11 cellular contexts compared by ENCODE assay signal in the genomic region with DNA sequence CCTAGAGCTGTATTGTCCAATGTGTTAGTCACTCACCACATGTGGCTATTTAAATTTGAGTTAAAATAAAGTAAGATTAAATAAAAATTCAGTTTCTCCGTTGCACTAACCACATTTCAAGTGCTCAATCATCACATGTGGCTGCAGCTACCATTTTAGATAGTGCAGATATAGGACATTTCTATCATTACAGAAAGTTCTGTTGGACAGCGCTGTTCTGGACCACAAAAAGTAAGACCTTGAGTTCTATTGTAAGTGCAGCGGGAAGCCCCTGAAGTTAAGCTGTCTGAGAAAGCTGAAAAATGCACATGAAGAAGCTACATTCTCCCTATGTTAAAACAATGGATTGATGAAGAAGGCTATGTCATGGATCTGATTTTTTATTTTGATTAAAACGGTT. TPM values are rescaled to one million over a fixed set of nuclear protein-coding genes. Genes with fewer than 3 reads are reported as not detected.
DNase-seq lines count a peak whose midpoint lies in the region; ATAC-seq, FAIRE-seq and TF ChIP-seq lines count a peak whose summit lies in the region.
"Had no signal": no experiment of that assay in that cellular context is flagged by ENCODE, and none has a peak within 500 bp of the region (broad histone marks: within the 10 kb centered on the region; RNA-seq: fewer than 3 reads in every experiment).

No MANE protein-coding gene starts in this region.

- no peaks in the 10 kb centered on the region for H3K9me3 ChIP-seq in Caco-2
- peaks cover 16% of the 10 kb centered on the region; the same call in 1 of the 2 replicates for H3K9me3 ChIP-seq in OCI-LY7 (ENCODE audit: low read length)
- no peaks in the 10 kb centered on the region for H3K9me3 ChIP-seq in H1 (ENCODE audit: insufficient read depth in 2 of 2, low read depth in 1 of 2, low read length in 1 of 2)
- H3K9me3 ChIP-seq in neuronal stem cell (replicated peaks in 1 of 2; ENCODE audit: control insufficient read depth in 2 of 2, insufficient read depth in 1 of 2, low read depth in 1 of 2, low read length in 2 of 2) = no peaks in the 10 kb centered on the region

- no TSS peak for BruUV-seq in Caco-2 (replicated peaks; lab: Mats Ljungman, UMichigan)
- no TSS peak for BruUV-seq in OCI-LY7 (replicated peaks; lab: Mats Ljungman, UMichigan)

- no peak overlapping the region for H4K5ac ChIP-seq in H1 (ENCODE audit: insufficient read length, low read depth, low read length)

- peaks cover 15% of the 10 kb centered on the region for H3K36me3 Mint-ChIP-seq in Caco-2 (ENCODE audit: insufficient read depth, unreplicated experiment)

- no peaks in the 10 kb centered on the region; the same call in 1 of the 2 replicates for H3K79me1 ChIP-seq in H1 (ENCODE audit: low read depth, low read length)
- H3K79me1 ChIP-seq in neuronal stem cell (ENCODE audit: low read depth, low read length) = peaks cover 2% of the 10 kb centered on the region

- no peak for DNase-seq in Caco-2
- DNase-seq in OCI-LY7 (ENCODE audit: low spot score) = no peak
- DNase-seq in H1 (ENCODE audit: low read depth in 1 of 2, low spot score in 2 of 2) = no peak
- no peak for DNase-seq in neuronal stem cell (ENCODE audit: low spot score)
- DNase-seq in C1 segment of cervical spinal cord (lab: John Stamatoyannopoulos, UW) = no peak
- no peak for DNase-seq in NCI-H187 (lab: John Stamatoyannopoulos, UW)
- DNase-seq in NCI-H1436 (lab: John Stamatoyannopoulos, UW) = no peak
- DNase-seq: NCI-H2171 treated with DMSO at 0.1 percent for 48 hours; stimulated activated CD8-positive, alpha-beta memory T cell treated with anti-CD3 and anti-CD28 coated beads, Interleukin-4, amount 100 ng/mL, for 48 hours had no signal

- no peak overlapping the region for H3K23ac ChIP-seq in H1 (ENCODE audit: insufficient read length)
- no peak overlapping the region for H3K23ac ChIP-seq in neuronal stem cell (ENCODE audit: low read depth, low read length, poor library complexity)

- no peaks in the 10 kb centered on the region for H3K27me3 Mint-ChIP-seq in Caco-2 (ENCODE audit: insufficient read depth, unreplicated experiment)

- peak overlapping the region; percentile 53 to 100 (median 99) for H3K9ac ChIP-seq in H1 (replicated peaks in 1 of 4; ENCODE audit: extremely low read depth in 1 of 4, low read depth in 3 of 4, low read length in 3 of 4)
- no peak overlapping the region for H3K9ac ChIP-seq in neuronal stem cell (ENCODE audit: low read depth, low read length, poor library complexity)

- H3K4me3 ChIP-seq in Caco-2 (ENCODE audit: low read depth, low read length) (peak overlapping the region; percentile 73), OCI-LY7 (ENCODE audit: low read depth, low read length, poor library complexity, severe bottlenecking) (peak overlapping the region; percentile 95), H1 (ENCODE audit: extremely low read depth in 1 of 4, insufficient read depth in 2 of 4, low read depth in 3 of 4, low read length in 4 of 4) (peak overlapping the region; percentile 90 to 100 (median 98)), neuronal stem cell (ENCODE audit: low read length in 2 of 2) (peak overlapping the region in 1 of 2 donors; percentile 97)

- H3K9me3 Mint-ChIP-seq in Caco-2 (ENCODE audit: unreplicated experiment) = no peaks in the 10 kb centered on the region

- H3K9me2 ChIP-seq in OCI-LY7 (ENCODE audit: insufficient read depth, low read length) = no peaks in the 10 kb centered on the region

- peaks cover 15% of the 10 kb centered on the region for H3K4me1 Mint-ChIP-seq in Caco-2 (ENCODE audit: low read depth, unreplicated experiment)

- H2BK12ac ChIP-seq in H1 (ENCODE audit: low read depth, low read length) (no peak overlapping the region), neuronal stem cell (ENCODE audit: low read length) (no peak overlapping the region)

- peaks cover 67% of the 10 kb centered on the region for H3K79me2 ChIP-seq in OCI-LY7 (ENCODE audit: insufficient read depth, low read depth, low read length)
- H3K79me2 ChIP-seq in H1 (ENCODE audit: control insufficient read depth in 1 of 2, insufficient read depth in 2 of 2, low read length in 2 of 2) = peaks cover 36 to 81% of the 10 kb centered on the region in 2 experiments

- H3K14ac ChIP-seq in H1 (ENCODE audit: insufficient read length) (no peak overlapping the region), neuronal stem cell (ENCODE audit: low read length) (no peak overlapping the region)

- no peak overlapping the region for H3K18ac ChIP-seq in H1 (ENCODE audit: extremely low read depth, low read length)
- no peak overlapping the region for H3K18ac ChIP-seq in neuronal stem cell (ENCODE audit: low read length)

- no peak for TF ChIP-seq POLR2A in H1 (IDR thresholded peaks at IDR 0.05; ENCODE audit: control extremely low read depth in 1 of 2, low read depth in 2 of 2, low read length in 2 of 2)

- TF ChIP-seq CTCF in Caco-2 (IDR thresholded peaks at IDR 0.05; ENCODE audit: insufficient read depth in 1 of 2, low read depth in 1 of 2, low read length in 1 of 2, severe bottlenecking in 1 of 2, unreplicated experiment in 1 of 2) (no peak), OCI-LY7 (conservative IDR thresholded peaks at IDR 0.05; ENCODE audit: low read length) (no peak), H1 (IDR thresholded peaks at IDR 0.05; ENCODE audit: control extremely low read depth in 1 of 3, insufficient read depth in 1 of 3, low read depth in 1 of 3, low read length in 3 of 3) (no peak)

- TF ChIP-seq RAD21 in H1 (IDR thresholded peaks at IDR 0.05 in 1 of 2, conservative IDR thresholded peaks at IDR 0.05 in 1 of 2; ENCODE audit: low read depth in 2 of 2, low read length in 2 of 2) = no peak

- no peak overlapping the region for H3K56ac ChIP-seq in H1 (replicated peaks; ENCODE audit: insufficient read length, low read depth, low read length)

- no peak for FAIRE-seq in H1 (lab: Jason Lieb, UNC)
- FAIRE-seq: endometrium had no signal

- H2BK20ac ChIP-seq in H1 (ENCODE audit: low read length) = no peak overlapping the region

- H3K27ac ChIP-seq in OCI-LY7 (ENCODE audit: low read depth, low read length, poor library complexity, severe bottlenecking) = no peak overlapping the region
- H3K27ac ChIP-seq in H1 (ENCODE audit: low read depth, low read length) = no peak overlapping the region
- no peak overlapping the region for H3K27ac ChIP-seq in neuronal stem cell (replicated peaks; ENCODE audit: low read length)

- H4K91ac ChIP-seq in H1 (replicated peaks; ENCODE audit: insufficient read length, low read length) = no peak overlapping the region
- H4K91ac ChIP-seq in neuronal stem cell (ENCODE audit: low read depth, low read length, poor library complexity) = no peak overlapping the region

- H4K20me1 ChIP-seq in OCI-LY7 (ENCODE audit: insufficient read depth, low read length) (0 out of 2 replicates have a peak, but pooled peaks cover 12% of the 10 kb centered on the region), H1 (replicated peaks in 1 of 2; ENCODE audit: control insufficient read depth in 1 of 2, insufficient read depth in 2 of 2, low read length in 2 of 2) (no peaks in the 10 kb centered on the region)

- POLR2A ChIA-PET in Caco-2 (lab: Charles Lee) (interaction anchor here (0.5 kb wide), 1 partner anchor 110 kb away, joined by 3 read pairs; no protein-coding TSS in a partner anchor), OCI-LY7 (lab: Charles Lee) (interaction anchor here (0.9 to 1.4 kb wide), 3 partner anchors 8 to 41 kb away, joined by 3 to 4 read pairs (median 3); no protein-coding TSS in a partner anchor), H1 (lab: Charles Lee; ENCODE audit: partially characterized antibody) (interaction anchor here (1.0 to 4.1 kb wide), 5 partner anchors 12 to 439 kb away, joined by 3 to 30 read pairs (median 5); no protein-coding TSS in a partner anchor)

- H2BK120ac ChIP-seq in H1 (replicated peaks; ENCODE audit: low read depth, low read length) (no peak overlapping the region), neuronal stem cell (ENCODE audit: low read depth, low read length) (no peak overlapping the region)

- no peak overlapping the region for H2BK15ac ChIP-seq in H1 (ENCODE audit: low read length)
- H2BK15ac ChIP-seq in neuronal stem cell (ENCODE audit: low read length) = no peak overlapping the region

- H4K8ac ChIP-seq in H1 (ENCODE audit: extremely low read depth, insufficient read depth, low read length) (no peak overlapping the region), neuronal stem cell (ENCODE audit: low read depth, low read length) (no peak overlapping the region)

- H2AFZ ChIP-seq in OCI-LY7 (ENCODE audit: low read length) (no peak overlapping the region), H1 (ENCODE audit: low read length) (no peak overlapping the region), neuronal stem cell (ENCODE audit: low read length) (no peak overlapping the region)

- H2AK5ac ChIP-seq in H1 (ENCODE audit: low read depth, low read length) = no peak overlapping the region
- H2AK5ac ChIP-seq in neuronal stem cell (ENCODE audit: low read depth, low read length) = no peak overlapping the region

- H3K27me3 ChIP-seq in Caco-2 (replicated peaks; ENCODE audit: control insufficient read depth, insufficient read depth, low read length) (no peaks in the 10 kb centered on the region), H1 (replicated peaks in 1 of 4; ENCODE audit: control insufficient read depth in 3 of 4, extremely low read depth in 1 of 4, insufficient read depth in 3 of 4, low read length in 3 of 4) (no peaks in the 10 kb centered on the region), neuronal stem cell (ENCODE audit: control insufficient read depth in 3 of 3, insufficient read depth in 3 of 3, low read depth in 1 of 3, low read length in 3 of 3) (no peaks in the 10 kb centered on the region)

- H2BK5ac ChIP-seq in H1 (ENCODE audit: low read depth, low read length) (no peak overlapping the region), neuronal stem cell (ENCODE audit: low read length) (no peak overlapping the region)

- H3K4me1 ChIP-seq in Caco-2 (peaks cover 18% of the 10 kb centered on the region), OCI-LY7 (ENCODE audit: insufficient read depth, low read length, poor library complexity, severe bottlenecking) (peaks cover 34% of the 10 kb centered on the region), H1 (replicated peaks in 1 of 4; ENCODE audit: control insufficient read depth in 3 of 4, insufficient read depth in 4 of 4, low read length in 3 of 4) (peaks cover 0 to 3% (median 1%) of the 10 kb centered on the region in 4 experiments; a peak in 2 of 7 replicates), neuronal stem cell (ENCODE audit: control insufficient read depth in 2 of 2, insufficient read depth in 1 of 2, low read depth in 1 of 2, low read length in 2 of 2) (peaks cover 0 to 6% of the 10 kb centered on the region in 2 donors)

- ATAC-seq in HG03135 (IDR thresholded peaks at IDR 0.05; ENCODE audit: unreplicated experiment) = no peak

- peak overlapping the region; percentile 91 for H3K27ac Mint-ChIP-seq in Caco-2 (ENCODE audit: unreplicated experiment)

- WGBS in H1 (ENCODE audit: extremely low coverage in 1 of 2, insufficient coverage in 1 of 2, insufficient read length in 1 of 2, insufficient replicate concordance in 2 of 2, low coverage in 1 of 2, low lambda C conversion rate in 2 of 2, missing lambda C conversion rate in 1 of 2), 2 experiments = 68% methylated on average over 4 of the region's 4 CpGs; no CpG with 5 or more reads in 1 of the 2 experiments
- WGBS in neuronal stem cell (ENCODE audit: extremely low coverage in 2 of 2, insufficient read length in 2 of 2, insufficient replicate concordance in 1 of 2), 2 donors = no CpG with 5 or more reads among the region's 4 CpGs

- no peak overlapping the region for H3K4ac ChIP-seq in H1 (replicated peaks; ENCODE audit: insufficient read length, low read depth, low read length)
- no peak overlapping the region for H3K4ac ChIP-seq in neuronal stem cell (ENCODE audit: low read length)

- intact Hi-C loops in Caco-2 (cut with micrococcal nuclease; ENCODE audit: unreplicated experiment) = loop anchor here (2.0 to 10.0 kb wide), 3 partner anchors 16 to 436 kb away; a partner anchor contains a TSS
- intact Hi-C loops in OCI-LY7 (cut with micrococcal nuclease; ENCODE audit: unreplicated experiment) = no loop called here

- H3K36me3 ChIP-seq in Caco-2 (ENCODE audit: control insufficient read depth, insufficient read depth, low read length) = no peaks in the 10 kb centered on the region
- peaks cover 58% of the 10 kb centered on the region for H3K36me3 ChIP-seq in OCI-LY7 (ENCODE audit: insufficient read depth, low read length)
- H3K36me3 ChIP-seq in H1 (ENCODE audit: control insufficient read depth in 2 of 4, insufficient read depth in 4 of 4, low read length in 3 of 4) = peaks cover 0 to 28% (median 8%) of the 10 kb centered on the region in 4 experiments; a peak in 6 of 8 replicates
- peaks cover 0 to 55% of the 10 kb centered on the region in 2 donors for H3K36me3 ChIP-seq in neuronal stem cell (replicated peaks in 1 of 2; ENCODE audit: control insufficient read depth in 2 of 2, insufficient read depth in 2 of 2, low read length in 2 of 2)

- H3K4me2 ChIP-seq in OCI-LY7 (ENCODE audit: low read length) = peak overlapping the region; percentile 83
- peak overlapping the region; percentile 63 to 91 for H3K4me2 ChIP-seq in H1 (ENCODE audit: insufficient read depth in 1 of 2, low read depth in 2 of 2, low read length in 2 of 2)
- peak overlapping the region; percentile 55 for H3K4me2 ChIP-seq in neuronal stem cell (ENCODE audit: insufficient read depth, low read length, poor library complexity, severe bottlenecking)

- peaks cover 14% of the 10 kb centered on the region for H3K23me2 ChIP-seq in H1 (ENCODE audit: low read depth, low read length)

- CTCF ChIA-PET in Caco-2 (lab: Charles Lee) = no interaction called here
- CTCF ChIA-PET in OCI-LY7 (lab: Charles Lee; ENCODE audit: unreplicated experiment) = no interaction called here
- CTCF ChIA-PET in H1 (lab: Charles Lee; ENCODE audit: partially characterized antibody) = no interaction called here

- no peak for TF ChIP-seq EP300 in H1 (IDR thresholded peaks at IDR 0.05; ENCODE audit: borderline replicate concordance in 1 of 2, low read depth in 2 of 2, low read length in 2 of 2)

- H3K4me3 Mint-ChIP-seq in Caco-2 (ENCODE audit: unreplicated experiment) = peak overlapping the region; percentile 93

RNA-seq across cellular contexts. Expression of a gene that starts 1.1 kb away (rescaled TPM):
- total RNA-seq in Caco-2 (2022) (33.8 and 34.5 TPM in 2 replicates), OCI-LY7 (2022) (45.0 and 50.6 TPM in 2 replicates)
- total RNA-seq in OCI-LY7 (2014; rRNA removed; shearing (Covaris generic)) = 21.6 and 34.8 TPM in 2 replicates
- 54.4 and 60.9 TPM in 2 replicates for total RNA-seq in H1 (2021; fragmentation: NEBNext Ultra II Directional; extraction: Animal tissue kit (Norgen Biotek cat#: 25700))
- 18.1 and 35.9 TPM in 2 replicates for polyA plus RNA-seq in H1 (2011; rRNA removed)
- 38.0 TPM for polyA plus RNA-seq in H1 (2011; cell fraction: cytosol; rRNA removed)
- 20.2 TPM for polyA plus RNA-seq in H1 (2011; cell fraction: nucleus; rRNA removed)
- 30.9 to 46.6 TPM (median 34.8 TPM) in 4 replicates for polyA plus RNA-seq in H1 (2012, experiment 1 of 2)
- polyA plus RNA-seq in H1 (2012, experiment 2 of 2) = 12.3 TPM
- polyA plus RNA-seq in H1 (2013, experiment 1 of 2) = 49.5 TPM
- 45.9 TPM for polyA plus RNA-seq in H1 (2013, experiment 2 of 2)
- polyA minus RNA-seq in H1 (2011; rRNA and poly(A)+ RNA removed) = 47.1 and 67.3 TPM in 2 replicates
- polyA minus RNA-seq in H1 (2011; cell fraction: cytosol; rRNA and poly(A)+ RNA removed) = 26.3 TPM
- 64.7 TPM for polyA minus RNA-seq in H1 (2011; cell fraction: nucleus; rRNA and poly(A)+ RNA removed)
- 39.1 TPM for polyA plus RNA-seq in neuronal stem cell (2013, experiment 1 of 2)
- polyA plus RNA-seq in neuronal stem cell (2013, experiment 2 of 2) = 39.7 TPM

RNA-seq across cellular contexts. Expression of a gene that starts 1.2 kb away (rescaled TPM):
- 32.0 and 37.4 TPM in 2 replicates for total RNA-seq in Caco-2 (2022)
- total RNA-seq in OCI-LY7 (2014; rRNA removed; shearing (Covaris generic)) = 21.4 and 30.5 TPM in 2 replicates
- 34.0 and 36.0 TPM in 2 replicates for total RNA-seq in OCI-LY7 (2022)
- 38.5 and 40.5 TPM in 2 replicates for total RNA-seq in H1 (2021; fragmentation: NEBNext Ultra II Directional; extraction: Animal tissue kit (Norgen Biotek cat#: 25700))
- polyA plus RNA-seq in H1 (2011; rRNA removed) = 4.9 and 10.2 TPM in 2 replicates
- polyA plus RNA-seq in H1 (2011; cell fraction: cytosol; rRNA removed) = 11.0 TPM
- polyA plus RNA-seq in H1 (2011; cell fraction: nucleus; rRNA removed) = 5.3 TPM
- polyA plus RNA-seq in H1 (2012, experiment 1 of 2) = 26.8 to 35.2 TPM (median 27.5 TPM) in 4 replicates
- polyA plus RNA-seq in H1 (2012, experiment 2 of 2) = 2.8 TPM
- polyA plus RNA-seq in H1 (2013, experiment 1 of 2) = 34.6 TPM
- 32.8 TPM for polyA plus RNA-seq in H1 (2013, experiment 2 of 2)
- 8.9 and 12.7 TPM in 2 replicates for polyA minus RNA-seq in H1 (2011; rRNA and poly(A)+ RNA removed)
- polyA minus RNA-seq in H1 (2011; cell fraction: cytosol; rRNA and poly(A)+ RNA removed) = 8.1 TPM
- 25.7 TPM for polyA minus RNA-seq in H1 (2011; cell fraction: nucleus; rRNA and poly(A)+ RNA removed)
- 45.7 TPM for polyA plus RNA-seq in neuronal stem cell (2013, experiment 1 of 2)
- 45.4 TPM for polyA plus RNA-seq in neuronal stem cell (2013, experiment 2 of 2)
